1 cellular context compared by ENCODE assay signal in the genomic region with DNA sequence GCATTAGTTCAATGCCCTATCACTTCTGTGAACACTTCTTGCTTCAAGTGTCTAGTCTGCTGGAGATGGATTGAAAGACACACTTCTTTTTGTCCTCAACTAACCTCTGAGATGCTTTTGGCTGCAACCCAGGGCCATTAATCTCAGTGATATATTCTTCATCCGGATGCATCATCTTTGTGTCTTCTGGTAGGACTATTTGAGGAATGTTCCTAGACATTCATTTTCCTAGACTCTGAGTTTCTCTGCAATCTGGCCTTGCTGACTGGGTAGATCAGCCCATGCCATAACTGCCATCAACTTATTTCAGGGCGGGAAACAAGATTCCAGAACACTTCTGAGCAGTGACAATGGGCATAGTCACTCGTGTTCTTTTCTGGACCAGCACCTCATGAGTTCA.
TF ChIP-seq lines count a peak whose summit lies in the region.

No MANE protein-coding gene starts in this region.

TF ChIP-seq in SK-N-SH treated with all-trans-retinoic acid at 6 μM for 48 hours, 23 proteins besides CTCF, POLR2A, EP300 and RAD21 (continued from another document):
- TF ChIP-seq, protein P1, sequence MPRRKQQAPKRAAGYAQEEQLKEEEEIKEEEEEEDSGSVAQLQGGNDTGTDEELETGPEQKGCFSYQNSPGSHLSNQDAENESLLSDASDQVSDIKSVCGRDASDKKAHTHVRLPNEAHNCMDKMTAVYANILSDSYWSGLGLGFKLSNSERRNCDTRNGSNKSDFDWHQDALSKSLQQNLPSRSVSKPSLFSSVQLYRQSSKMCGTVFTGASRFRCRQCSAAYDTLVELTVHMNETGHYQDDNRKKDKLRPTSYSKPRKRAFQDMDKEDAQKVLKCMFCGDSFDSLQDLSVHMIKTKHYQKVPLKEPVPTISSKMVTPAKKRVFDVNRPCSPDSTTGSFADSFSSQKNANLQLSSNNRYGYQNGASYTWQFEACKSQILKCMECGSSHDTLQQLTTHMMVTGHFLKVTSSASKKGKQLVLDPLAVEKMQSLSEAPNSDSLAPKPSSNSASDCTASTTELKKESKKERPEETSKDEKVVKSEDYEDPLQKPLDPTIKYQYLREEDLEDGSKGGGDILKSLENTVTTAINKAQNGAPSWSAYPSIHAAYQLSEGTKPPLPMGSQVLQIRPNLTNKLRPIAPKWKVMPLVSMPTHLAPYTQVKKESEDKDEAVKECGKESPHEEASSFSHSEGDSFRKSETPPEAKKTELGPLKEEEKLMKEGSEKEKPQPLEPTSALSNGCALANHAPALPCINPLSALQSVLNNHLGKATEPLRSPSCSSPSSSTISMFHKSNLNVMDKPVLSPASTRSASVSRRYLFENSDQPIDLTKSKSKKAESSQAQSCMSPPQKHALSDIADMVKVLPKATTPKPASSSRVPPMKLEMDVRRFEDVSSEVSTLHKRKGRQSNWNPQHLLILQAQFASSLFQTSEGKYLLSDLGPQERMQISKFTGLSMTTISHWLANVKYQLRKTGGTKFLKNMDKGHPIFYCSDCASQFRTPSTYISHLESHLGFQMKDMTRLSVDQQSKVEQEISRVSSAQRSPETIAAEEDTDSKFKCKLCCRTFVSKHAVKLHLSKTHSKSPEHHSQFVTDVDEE (CRISPR knock-in tag; IDR thresholded peaks at IDR 0.05): no peak
- TF ChIP-seq ARNTL (CRISPR knock-in tag; IDR thresholded peaks at IDR 0.05; ENCODE audit: borderline replicate concordance, low read depth): no peak
